Comparison of ENCODE assay signal across 18 cellular contexts in the genomic region with DNA sequence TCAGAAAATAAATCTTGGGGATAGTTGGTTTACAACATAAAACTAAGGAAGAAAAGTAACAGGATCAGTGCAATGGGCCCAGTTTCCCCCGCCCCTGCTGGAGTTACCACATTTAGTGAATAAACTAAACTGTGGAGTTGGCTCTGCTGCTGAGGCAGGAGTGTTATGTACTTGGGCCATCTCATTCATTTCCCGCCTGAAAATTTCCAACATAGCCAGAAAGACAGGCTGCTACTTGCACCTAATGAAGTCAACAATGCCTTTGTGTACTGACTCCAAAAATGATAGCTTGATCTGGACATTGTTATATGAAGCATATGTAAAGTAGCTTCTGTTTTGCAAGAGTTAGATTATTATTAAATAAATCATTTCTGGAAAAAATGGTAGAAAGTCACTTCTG. TPM values are rescaled to one million over a fixed set of nuclear protein-coding genes. Genes with fewer than 3 reads are reported as not detected.
DNase-seq lines count a peak whose midpoint lies in the region; ATAC-seq and TF ChIP-seq lines count a peak whose summit lies in the region.
"Had no signal": no experiment of that assay in that cellular context is flagged by ENCODE, and none has a peak within 500 bp of the region (broad histone marks: within the 10 kb centered on the region; RNA-seq: fewer than 3 reads in every experiment).

No MANE protein-coding gene starts in this region.

- H3K4me3 ChIP-seq in breast epithelium (no peak overlapping the region), mammary epithelial cell (replicated peaks in 1 of 3; ENCODE audit: insufficient read depth in 1 of 3, low read depth in 2 of 3, low read length in 3 of 3) (no peak overlapping the region)
- H3K4me3 ChIP-seq: BLaER1 treated with 17β-estradiol and CSF1 and Interleukin-3, amounts not matched to agents 10 nM and 100 nM; GM12878; GM23248 had no signal

- peak; percentile 31 for ATAC-seq in foreskin keratinocyte
- ATAC-seq: GM12878, HCT116 had no signal

- no peaks in the 10 kb centered on the region for H3K9me3 Mint-ChIP-seq in MCF 10A (ENCODE audit: unreplicated experiment)

- TF ChIP-seq CTCF in MCF 10A (IDR thresholded peaks at IDR 0.05; ENCODE audit: unreplicated experiment) (no peak), breast epithelium (IDR thresholded peaks at IDR 0.05) (no peak), mammary epithelial cell (conservative IDR thresholded peaks at IDR 0.05 in 1 of 2, IDR thresholded peaks at IDR 0.05 in 1 of 2; ENCODE audit: extremely low read depth in 1 of 2, insufficient read depth in 1 of 2, low read depth in 1 of 2, low read length in 2 of 2) (no peak), foreskin keratinocyte (conservative IDR thresholded peaks at IDR 0.05) (no peak)

- H3K27ac ChIP-seq in breast epithelium (no peak overlapping the region), mammary epithelial cell (ENCODE audit: insufficient read depth, low read depth, low read length) (no peak overlapping the region), foreskin keratinocyte (no peak overlapping the region)
- H3K27ac ChIP-seq: BLaER1 treated with 17β-estradiol and CSF1 and Interleukin-3, amounts not matched to agents 10 nM and 100 nM; GM23248 had no signal

- dilution Hi-C loops in mammary epithelial cell (cut with HindIII; ENCODE audit: low sequenced_read_pairs) = no loop called here

- H3K36me3 Mint-ChIP-seq in MCF 10A (ENCODE audit: insufficient read depth, unreplicated experiment) = no peaks in the 10 kb centered on the region
- H3K36me3 Mint-ChIP-seq: CD4-positive, CD25-positive, alpha-beta regulatory T cell had no signal

- no peaks in the 10 kb centered on the region for H4K20me1 ChIP-seq in mammary epithelial cell (ENCODE audit: insufficient read depth, low read length)
- H4K20me1 ChIP-seq: BLaER1 treated with 17β-estradiol and CSF1 and Interleukin-3, amounts not matched to agents 10 nM and 100 nM had no signal

- H3K79me2 ChIP-seq in mammary epithelial cell (ENCODE audit: insufficient read depth, low read length) = no peaks in the 10 kb centered on the region

- TF ChIP-seq POLR2A in breast epithelium (IDR thresholded peaks at IDR 0.05) = no peak

- CTCF ChIA-PET in MCF 10A (lab: Yijun Ruan, JAX) = interaction anchor here (0.8 to 1.7 kb wide), 2 partner anchors 10 to 164 kb away, joined by 3 to 6 read pairs; no protein-coding TSS in a partner anchor
- CTCF ChIA-PET in mammary epithelial cell (lab: Charles Lee; ENCODE audit: low non-redundant PET) = interaction anchor here (0.6 to 1.0 kb wide), 2 partner anchors 11 to 31 kb away, joined by 3 read pairs; no protein-coding TSS in a partner anchor

- in situ Hi-C loops in mammary epithelial cell (cut with MboI; ENCODE audit: low sequenced_read_pairs in 2 of 2) = loop anchor here in 1 of 2 donors (25.0 kb wide), 1 partner anchor 914 kb away; a partner anchor contains a TSS

- H3K9me3 ChIP-seq in breast epithelium = no peaks in the 10 kb centered on the region
- H3K9me3 ChIP-seq in mammary epithelial cell (replicated peaks; ENCODE audit: insufficient read depth, low read length) = no peaks in the 10 kb centered on the region

- H3K36me3 ChIP-seq in breast epithelium (no peaks in the 10 kb centered on the region), mammary epithelial cell (ENCODE audit: insufficient read depth, low read length) (no peaks in the 10 kb centered on the region)
- H3K36me3 ChIP-seq: BLaER1 treated with 17β-estradiol and CSF1 and Interleukin-3, amounts not matched to agents 10 nM and 100 nM had no signal

- H3K4me1 Mint-ChIP-seq in MCF 10A (ENCODE audit: insufficient read depth, unreplicated experiment) = peaks cover 6% of the 10 kb centered on the region

- intact Hi-C loops in MCF 10A (cut with micrococcal nuclease) = no loop called here
- intact Hi-C loops in breast epithelium (cut with DNase I; ENCODE audit: low total_unique reads) = no loop called here
- intact Hi-C loops in mammary epithelial cell (cut with micrococcal nuclease) = no loop called here

- H3K4me1 ChIP-seq in breast epithelium (no peaks in the 10 kb centered on the region), mammary epithelial cell (ENCODE audit: insufficient read depth, low read length) (peaks cover 6% of the 10 kb centered on the region), foreskin keratinocyte (peaks cover 4% of the 10 kb centered on the region)

- peak; percentile 20 for DNase-seq in MCF 10A (ENCODE audit: unreplicated experiment)
- DNase-seq in breast epithelium (ENCODE audit: low spot score in 2 of 2) = no peak
- DNase-seq in mammary epithelial cell = peak; percentile 76
- DNase-seq in foreskin keratinocyte = peak; percentile 59 to 72
- no peak for DNase-seq in activated T-cell treated with anti-CD3 and anti-CD28 coated beads for 4 hours
- no peak for DNase-seq in hepatic stellate cell (ENCODE audit: low spot score)
- no peak for DNase-seq in activated effector memory CD4-positive, alpha-beta T cell treated with Interleukin-2 at 50 U/mL for 16 hours
- DNase-seq: ACHN; CD4-positive, CD25-positive, alpha-beta regulatory T cell; DMS53; GM23248; IMR-90 had no signal

- H3K27ac Mint-ChIP-seq in MCF 10A (ENCODE audit: low read depth, unreplicated experiment) = no peak overlapping the region
- H3K27ac Mint-ChIP-seq: CD4-positive, CD25-positive, alpha-beta regulatory T cell had no signal

- no peak overlapping the region for H3K4me2 ChIP-seq in mammary epithelial cell (ENCODE audit: insufficient read depth, low read depth, low read length)
- H3K4me2 ChIP-seq: BLaER1 treated with 17β-estradiol and CSF1 and Interleukin-3, amounts not matched to agents 10 nM and 100 nM had no signal

- POLR2A ChIA-PET in MCF 10A (lab: Yijun Ruan, JAX) = interaction anchor here (1.1 kb wide), 1 partner anchor 820 kb away, joined by 6 read pairs; no protein-coding TSS in a partner anchor

- no peaks in the 10 kb centered on the region for H3K27me3 Mint-ChIP-seq in MCF 10A (ENCODE audit: insufficient read depth, unreplicated experiment)
- H3K27me3 Mint-ChIP-seq: CD4-positive, CD25-positive, alpha-beta regulatory T cell had no signal

- BruUV-seq in MCF 10A (replicated peaks; lab: Mats Ljungman, UMichigan) = no TSS peak
- BruUV-seq in mammary epithelial cell (replicated peaks; lab: Mats Ljungman, UMichigan) = no TSS peak

- H3K27me3 ChIP-seq in breast epithelium (no peaks in the 10 kb centered on the region), mammary epithelial cell (ENCODE audit: insufficient read depth, low read length) (no peaks in the 10 kb centered on the region), foreskin keratinocyte (peaks cover 7% of the 10 kb centered on the region)
- H3K27me3 ChIP-seq: BLaER1 treated with 17β-estradiol and CSF1 and Interleukin-3, amounts not matched to agents 10 nM and 100 nM had no signal

- 0% methylated on average over 2 of the region's 2 CpGs for WGBS in mammary epithelial cell (ENCODE audit: low coverage, missing lambda C conversion rate)

- no peak overlapping the region for H2AFZ ChIP-seq in mammary epithelial cell (ENCODE audit: low read depth, low read length)
- H2AFZ ChIP-seq: GM23248 had no signal

- no peak overlapping the region for H3K4me3 Mint-ChIP-seq in MCF 10A (ENCODE audit: unreplicated experiment)
- H3K4me3 Mint-ChIP-seq: CD4-positive, CD25-positive, alpha-beta regulatory T cell had no signal

- H3K9ac ChIP-seq in mammary epithelial cell (ENCODE audit: insufficient read depth, low read length) = no peak overlapping the region
- H3K9ac ChIP-seq: BLaER1 treated with 17β-estradiol and CSF1 and Interleukin-3, amounts not matched to agents 10 nM and 100 nM; GM23248 had no signal

RNA-seq across cellular contexts. Expression of a gene that starts 7.9 kb away (rescaled TPM):
- total RNA-seq in MCF 10A (2022) (41.6 and 53.3 TPM in 2 replicates), breast epithelium (10 to 100 TPM; 37.8 to 69.8 (median 61.6) TPM), mammary epithelial cell (10 to 100 TPM; 19.2 to 20.8 TPM), foreskin keratinocyte (37.2 and 41.8 TPM in 2 replicates)
- polyA plus RNA-seq in mammary epithelial cell (16.2 TPM), foreskin keratinocyte (35.7 and 49.3 TPM in 2 replicates)
- 16.0 TPM for polyA minus RNA-seq in mammary epithelial cell

RNA-seq across cellular contexts. Expression of a gene that starts 58.2 kb away (rescaled TPM):
- total RNA-seq in MCF 10A (2022) (not detected in 2 replicates), breast epithelium (under 1 TPM; 0.15 to 0.66 (median 0.48) TPM), mammary epithelial cell (not detected), foreskin keratinocyte (not detected in 2 replicates)
- polyA plus RNA-seq in mammary epithelial cell (not detected), foreskin keratinocyte (not detected in 2 replicates)
- polyA minus RNA-seq in mammary epithelial cell = not detected
- total RNA-seq: A172; CD4-positive, CD25-positive, alpha-beta regulatory T cell; G401; GM12878; GM23248; HT-29; IMR-90 had no signal
- polyA plus RNA-seq: GM12878, GM23248, IMR-90 had no signal

Comparison
In these comparisons a context has a peak if more than half of its experiments do, and no peak if none do; other contexts are left out.
1. DNase-seq: peak in MCF 10A (single experiment), mammary epithelial cell (single experiment) and foreskin keratinocyte (2 of 2); none in breast epithelium (0 of 2), activated T-cell treated with anti-CD3 and anti-CD28 coated beads for 4 hours (single experiment), hepatic stellate cell (single experiment) and activated effector memory CD4-positive, alpha-beta T cell treated with Interleukin-2 at 50 U/mL for 16 hours (single experiment).